In genomic region chr14:18667843-18668242, GRCh38 we compare ENCODE assay signal across 6 cellular contexts.
DNase-seq lines count a peak whose midpoint lies in the region; TF ChIP-seq lines count a peak whose summit lies in the region.
"Not testable (repeated sequence)": the region's sequence is repeated elsewhere in the genome, so short reads cannot be mapped to it uniquely, and the experiment has no call there.

No MANE protein-coding gene starts in this region.

- H2AFZ ChIP-seq in Karpas-422 (ENCODE audit: low read length); neuronal stem cell (ENCODE audit: low read length); trophoblast cell (ENCODE audit: insufficient read depth, low read length, poor library complexity): not testable (repeated sequence)

- peak overlapping the region; percentile 70 for H4K12ac ChIP-seq in trophoblast cell (ENCODE audit: low read depth, low read length)

- H3K79me2 ChIP-seq in Karpas-422 (ENCODE audit: low read length); trophoblast cell (ENCODE audit: control insufficient read depth, insufficient read depth, low read length, poor library complexity): not testable (repeated sequence)

- intact Hi-C loops in spleen (cut with DNase I; ENCODE audit: low total_unique reads): not testable (repeated sequence)

- not testable (repeated sequence) for H2BK5ac ChIP-seq in neuronal stem cell (ENCODE audit: low read length); trophoblast cell (ENCODE audit: low read depth, low read length, poor library complexity)

- H2BK120ac ChIP-seq in neuronal stem cell (ENCODE audit: low read depth, low read length); trophoblast cell (ENCODE audit: insufficient read depth, low read length, poor library complexity): not testable (repeated sequence)

- H3K79me1 ChIP-seq in neuronal stem cell (ENCODE audit: low read depth, low read length); trophoblast cell (ENCODE audit: low read length): not testable (repeated sequence)

- H2BK12ac ChIP-seq in neuronal stem cell (ENCODE audit: low read length); trophoblast cell (ENCODE audit: low read length): not testable (repeated sequence)

- H3K4me1 ChIP-seq in HEK293 (ENCODE audit: control insufficient read depth, insufficient read depth, low read length); Karpas-422 (ENCODE audit: low read length); neuronal stem cell (ENCODE audit: control insufficient read depth in 2 of 2, insufficient read depth in 1 of 2, low read depth in 1 of 2, low read length in 2 of 2); trophoblast cell (ENCODE audit: control insufficient read depth in 1 of 2, insufficient read depth in 2 of 2, low read length in 2 of 2); spleen: not testable (repeated sequence)

- not testable (repeated sequence) for H2AK5ac ChIP-seq in neuronal stem cell (ENCODE audit: low read depth, low read length); trophoblast cell (ENCODE audit: low read length)

- not testable (repeated sequence) for H2BK15ac ChIP-seq in neuronal stem cell (ENCODE audit: low read length)

- POLR2A ChIA-PET in HEK293 (lab: Yijun Ruan, JAX): not testable (repeated sequence)

- not testable (repeated sequence) for TF ChIP-seq CTCF in HEK293 (tag by site-specific recombination; IDR thresholded peaks at IDR 0.05); spleen (IDR thresholded peaks at IDR 0.05 in 8 of 11, conservative IDR thresholded peaks at IDR 0.05 in 3 of 11)

- H3K27me3 ChIP-seq in Karpas-422 (ENCODE audit: low read length); neuronal stem cell (ENCODE audit: control insufficient read depth in 3 of 3, insufficient read depth in 3 of 3, low read depth in 1 of 3, low read length in 3 of 3); trophoblast cell (ENCODE audit: insufficient read depth, low read length); spleen (replicated peaks in 1 of 7): not testable (repeated sequence)

- H3K14ac ChIP-seq in neuronal stem cell (ENCODE audit: low read length); trophoblast cell (ENCODE audit: low read length): not testable (repeated sequence)

- CTCF ChIA-PET in HEK293 (lab: Yijun Ruan, JAX): not testable (repeated sequence)

- not testable (repeated sequence) for H3K4me2 ChIP-seq in Karpas-422 (ENCODE audit: low read depth, low read length, poor library complexity, severe bottlenecking); neuronal stem cell (ENCODE audit: insufficient read depth, low read length, poor library complexity, severe bottlenecking); trophoblast cell (ENCODE audit: low read length)

- H3K18ac ChIP-seq in neuronal stem cell (ENCODE audit: low read length); trophoblast cell (ENCODE audit: low read length): not testable (repeated sequence)

- not testable (repeated sequence) for H3K36me3 ChIP-seq in HEK293 (ENCODE audit: control insufficient read depth in 2 of 2, insufficient read depth in 1 of 2, low read length in 2 of 2); Karpas-422 (ENCODE audit: insufficient read depth, low read length); neuronal stem cell (replicated peaks in 1 of 2; ENCODE audit: control insufficient read depth in 2 of 2, insufficient read depth in 2 of 2, low read length in 2 of 2); trophoblast cell (ENCODE audit: control insufficient read depth in 1 of 2, insufficient read depth in 2 of 2, low read length in 2 of 2); spleen

- not testable (repeated sequence) for H3K9ac ChIP-seq in Karpas-422 (ENCODE audit: low read length); neuronal stem cell (ENCODE audit: low read depth, low read length, poor library complexity); trophoblast cell (ENCODE audit: low read length)

- not testable (repeated sequence) for H4K91ac ChIP-seq in neuronal stem cell (ENCODE audit: low read depth, low read length, poor library complexity); trophoblast cell (ENCODE audit: low read depth, low read length)

- H4K8ac ChIP-seq in neuronal stem cell (ENCODE audit: low read depth, low read length): peak overlapping the region; percentile 43
- not testable (repeated sequence) for H4K8ac ChIP-seq in trophoblast cell (ENCODE audit: low read depth, low read length)

- not testable (repeated sequence) for H3K4me3 ChIP-seq in HEK293 (ENCODE audit: low read depth, low read length); Karpas-422 (ENCODE audit: low read length); neuronal stem cell (ENCODE audit: low read length in 2 of 2); trophoblast cell (ENCODE audit: low read depth, low read length); spleen

- not testable (repeated sequence) for TF ChIP-seq POLR2A in spleen (IDR thresholded peaks at IDR 0.05)

- not testable (repeated sequence) for H3K27ac ChIP-seq in HEK293 (ENCODE audit: extremely low read depth, low read depth, low read length); Karpas-422 (ENCODE audit: low read length); neuronal stem cell (replicated peaks; ENCODE audit: low read length); trophoblast cell (ENCODE audit: low read depth, low read length); spleen

- DNase-seq in Karpas-422: peak; percentile 39
- peak; percentile 64 for DNase-seq in activated effector memory CD4-positive, alpha-beta T cell treated with anti-CD3 and anti-CD28 coated beads, Interleukin-2, amount 50 U/mL, for 16 hours
- not testable (repeated sequence) for DNase-seq in neuronal stem cell (ENCODE audit: low spot score); trophoblast cell
- DNase-seq in spleen: peak; percentile 75

- not testable (repeated sequence) for H3K4ac ChIP-seq in neuronal stem cell (ENCODE audit: low read length); trophoblast cell (ENCODE audit: low read depth, low read length)

- not testable (repeated sequence) for H3K9me2 ChIP-seq in Karpas-422 (replicated peaks; ENCODE audit: insufficient read depth, low read length)

- not testable (repeated sequence) for H3K23ac ChIP-seq in neuronal stem cell (ENCODE audit: low read depth, low read length, poor library complexity); trophoblast cell (ENCODE audit: low read length)

- H3K9me3 ChIP-seq in HEK293 (ENCODE audit: control insufficient read depth, insufficient read depth, low read depth, low read length); neuronal stem cell (replicated peaks in 1 of 2; ENCODE audit: control insufficient read depth in 2 of 2, insufficient read depth in 1 of 2, low read depth in 1 of 2, low read length in 2 of 2); trophoblast cell (ENCODE audit: insufficient read depth, low read depth, low read length): not testable (repeated sequence)
- peaks cover 18% of the 10 kb centered on the region for H3K9me3 ChIP-seq in Karpas-422 (ENCODE audit: low read length)
- H3K9me3 ChIP-seq in spleen: peaks cover 0 to 11% (median 0%) of the 10 kb centered on the region in 8 donors

- not testable (repeated sequence) for H4K20me1 ChIP-seq in Karpas-422 (ENCODE audit: insufficient read depth, low read depth, low read length)

- no CpG with 5 or more reads among the region's 4 CpGs for WGBS in neuronal stem cell (ENCODE audit: extremely low coverage in 2 of 2, insufficient read length in 2 of 2, insufficient replicate concordance in 1 of 2), 2 donors
- whole genome bisulfite sequencing in trophoblast cell (ENCODE audit: extremely low coverage, insufficient coverage, insufficient read length): no CpG with 5 or more reads among the region's 4 CpGs
- WGBS in spleen, 5 donors: 51 to 74% (median 64%) methylated on average over 4 of the region's 4 CpGs

TF ChIP-seq in HEK293, 187 proteins besides CTCF, POLR2A, EP300 and RAD21:
- peak; percentile 57; the same call in 1 of the 2 replicates for TF ChIP-seq ZBTB17 (tag by site-specific recombination; IDR thresholded peaks at IDR 0.05)
